19 cellular contexts compared by ENCODE assay signal in the genomic region with DNA sequence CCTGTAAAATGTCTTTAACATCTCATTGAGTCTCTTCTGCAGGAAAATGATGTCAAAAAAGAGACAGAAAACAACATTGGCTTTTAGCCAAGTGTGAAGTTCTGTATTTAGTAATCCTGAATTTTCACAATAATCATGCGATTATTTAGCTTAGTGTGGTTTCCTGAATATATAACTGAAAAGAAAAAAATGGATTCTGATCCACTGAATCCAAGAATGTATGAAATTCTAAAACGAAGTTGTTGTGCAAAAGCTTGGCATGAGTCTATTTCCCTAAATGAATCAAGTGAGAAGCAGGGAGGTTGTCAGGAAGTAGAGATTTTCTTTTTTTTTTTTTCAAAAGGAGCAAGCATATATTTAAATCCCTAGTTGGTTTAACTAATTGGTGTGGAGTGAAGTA.
DNase-seq lines count a peak whose midpoint lies in the region; ATAC-seq lines count a peak whose summit lies in the region.
"Had no signal": no experiment of that assay in that cellular context is flagged by ENCODE, and none has a peak within 500 bp of the region (broad histone marks: within the 10 kb centered on the region; RNA-seq: fewer than 3 reads in every experiment).

No MANE protein-coding gene starts in this region.

- ATAC-seq in HG03039 (IDR thresholded peaks at IDR 0.05; ENCODE audit: unreplicated experiment) (no peak), HG02852 (IDR thresholded peaks at IDR 0.05; ENCODE audit: unreplicated experiment) (no peak)
- ATAC-seq: SK-N-SH treated with all-trans-retinoic acid at 6 μM for 48 hours had no signal

- H3K36me3 Mint-ChIP-seq in activated CD4-positive, alpha-beta T cell treated with anti-CD3 and anti-CD28 coated beads, Interleukin-2, amount 10 ng/mL, durations not matched to agents 7 days and 5 days (ENCODE audit: low read depth): no peaks in the 10 kb centered on the region

- DNase-seq in NCI-H146 (lab: John Stamatoyannopoulos, UW): peak; percentile 26
- no peak for DNase-seq in NCI-H146 treated with DMSO at 0.1 percent for 48 hours (lab: John Stamatoyannopoulos, UW; ENCODE audit: unreplicated experiment)
- peak; percentile 50 for DNase-seq in NCI-H2081 treated with DMSO at 0.1 percent for 48 hours (lab: John Stamatoyannopoulos, UW)
- peak; percentile 20 for DNase-seq in amniotic epithelial cell (ENCODE audit: low read depth)
- peak; percentile 11 for DNase-seq in foreskin melanocyte
- no peak for DNase-seq in activated CD4-positive, alpha-beta T cell treated with anti-CD3 and anti-CD28 coated beads, Interleukin-2, amount 10 ng/mL, durations not matched to agents 7 days and 5 days
- DNase-seq: 8988T, DMS 273 treated with DMSO at 0.1 percent for 48 hours, DND-41, NCI-H1105, NCI-H187 treated with DMSO at 0.1 percent for 48 hours, NCI-H2171, NCI-H446, NCI-H526 treated with DMSO at 0.1 percent for 48 hours, SHP77 had no signal

- POLR2A ChIA-PET in activated CD4-positive, alpha-beta T cell treated with anti-CD3 and anti-CD28 coated beads, Interleukin-2, amount 10 ng/mL, durations not matched to agents 7 days and 5 days (lab: Charles Lee): no interaction called here

- CTCF ChIA-PET in activated CD4-positive, alpha-beta T cell treated with anti-CD3 and anti-CD28 coated beads, Interleukin-2, amount 10 ng/mL, durations not matched to agents 7 days and 5 days (lab: Charles Lee): no interaction called here

- no peak overlapping the region for H3K27ac Mint-ChIP-seq in activated CD4-positive, alpha-beta T cell treated with anti-CD3 and anti-CD28 coated beads, Interleukin-2, amount 10 ng/mL, durations not matched to agents 7 days and 5 days
- H3K27ac Mint-ChIP-seq: B cell had no signal

- peaks cover 4% of the 10 kb centered on the region for H3K9me3 Mint-ChIP-seq in activated CD4-positive, alpha-beta T cell treated with anti-CD3 and anti-CD28 coated beads, Interleukin-2, amount 10 ng/mL, durations not matched to agents 7 days and 5 days

- no peaks in the 10 kb centered on the region for H3K4me1 Mint-ChIP-seq in activated CD4-positive, alpha-beta T cell treated with anti-CD3 and anti-CD28 coated beads, Interleukin-2, amount 10 ng/mL, durations not matched to agents 7 days and 5 days
- H3K4me1 Mint-ChIP-seq: B cell had no signal

- no peaks in the 10 kb centered on the region for H3K27me3 Mint-ChIP-seq in activated CD4-positive, alpha-beta T cell treated with anti-CD3 and anti-CD28 coated beads, Interleukin-2, amount 10 ng/mL, durations not matched to agents 7 days and 5 days
- H3K27me3 Mint-ChIP-seq: B cell had no signal

- no peak overlapping the region for H3K4me3 Mint-ChIP-seq in activated CD4-positive, alpha-beta T cell treated with anti-CD3 and anti-CD28 coated beads, Interleukin-2, amount 10 ng/mL, durations not matched to agents 7 days and 5 days
- H3K4me3 Mint-ChIP-seq: B cell had no signal

Comparison
In these comparisons a context has a peak if more than half of its experiments do, and no peak if none do; other contexts are left out.
1. DNase-seq: peak in NCI-H146 (single experiment), NCI-H2081 treated with DMSO at 0.1 percent for 48 hours (single experiment), amniotic epithelial cell (single experiment) and foreskin melanocyte (single experiment); none in NCI-H146 treated with DMSO at 0.1 percent for 48 hours (single experiment) and activated CD4-positive, alpha-beta T cell treated with anti-CD3 and anti-CD28 coated beads, Interleukin-2, amount 10 ng/mL, durations not matched to agents 7 days and 5 days (single experiment).